6 cellular contexts compared by ENCODE assay signal in the genomic region with DNA sequence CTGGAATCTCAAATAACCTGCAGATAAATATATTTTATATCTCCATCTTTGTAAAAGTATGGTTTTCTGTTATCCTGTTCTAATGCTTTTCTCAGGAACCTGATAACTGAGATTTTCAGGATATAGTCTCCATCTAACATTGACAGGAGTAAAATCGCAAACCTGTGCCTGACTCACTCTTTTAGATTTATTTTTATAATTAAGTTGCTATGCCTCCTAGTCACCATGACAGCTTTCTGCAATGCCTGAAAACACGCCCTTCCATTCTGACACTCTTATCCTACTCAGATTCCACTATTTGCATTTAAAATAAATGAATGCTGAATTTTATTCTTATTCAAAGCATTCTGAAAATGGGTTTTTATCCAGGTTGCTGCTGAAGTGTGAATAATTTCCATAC.
"Had no signal": no experiment of that assay in that cellular context is flagged by ENCODE, and none has a peak within 500 bp of the region (broad histone marks: within the 10 kb centered on the region; RNA-seq: fewer than 3 reads in every experiment).

No MANE protein-coding gene starts in this region.

- H3K4me1 Mint-ChIP-seq: IgD-negative memory B cell had no signal

- H3K27me3 Mint-ChIP-seq: IgD-negative memory B cell had no signal

- DNase-seq: GOT3, H7, HCEC 1CT, KBM-7 had no signal

- H3K4me3 Mint-ChIP-seq: IgD-negative memory B cell had no signal

- ATAC-seq: HepG2 had no signal

- H3K27ac Mint-ChIP-seq: IgD-negative memory B cell had no signal
